ENCODE assay signal across 8 cellular contexts in the genomic region with DNA sequence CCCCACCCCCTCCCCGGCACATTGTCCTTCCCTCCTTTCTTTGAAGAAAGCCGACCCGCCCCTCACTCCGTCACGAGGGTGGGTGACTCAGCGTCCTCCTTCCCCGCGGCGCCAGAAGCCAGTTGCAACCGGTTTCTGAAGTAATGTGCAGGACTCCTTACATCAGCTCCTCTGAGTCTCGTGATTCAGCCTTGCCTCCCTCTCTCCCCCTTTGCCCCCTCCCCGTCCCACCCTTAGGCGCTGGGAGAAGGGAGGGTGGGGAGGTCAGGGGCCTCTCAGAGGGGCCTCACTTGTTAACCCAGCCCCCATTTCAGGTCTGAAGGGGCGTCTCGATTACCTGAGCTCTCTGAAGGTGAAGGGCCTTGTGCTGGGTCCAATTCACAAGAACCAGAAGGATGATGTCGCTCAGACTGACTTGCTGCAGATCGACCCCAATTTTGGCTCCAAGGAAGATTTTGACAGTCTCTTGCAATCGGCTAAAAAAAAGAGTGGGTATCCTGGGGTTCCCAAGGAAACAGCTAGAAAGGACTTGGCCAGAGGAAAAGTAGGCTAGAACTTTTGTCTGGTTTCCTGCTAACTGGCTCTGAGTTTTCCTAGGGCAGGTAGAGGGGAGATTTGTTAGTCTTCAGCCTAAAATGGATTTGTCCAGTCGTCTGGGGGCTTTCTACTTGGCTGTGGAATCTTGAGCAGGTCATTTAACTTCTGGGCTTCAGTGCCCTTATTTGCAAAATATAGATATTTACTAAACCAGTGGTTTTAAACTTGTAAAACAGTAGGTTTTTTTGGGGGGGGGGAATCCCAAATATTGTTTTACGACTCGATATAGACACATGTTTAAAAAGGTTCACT. TPM values are rescaled to one million over a fixed set of nuclear protein-coding genes. Genes with fewer than 3 reads are reported as not detected.
DNase-seq lines count a peak whose midpoint lies in the region; ATAC-seq lines count a peak whose summit lies in the region.

No MANE protein-coding gene starts in this region.

- H3K18ac ChIP-seq in neuronal stem cell (ENCODE audit: low read length), result no peak overlapping the region

- H3K14ac ChIP-seq in neuronal stem cell (ENCODE audit: low read length), result no peak overlapping the region

- peaks cover 38% of the 10 kb centered on the region for H3K4me1 ChIP-seq in HUES6 (ENCODE audit: control insufficient read depth, insufficient read depth, low read length)
- H3K4me1 ChIP-seq in neuronal stem cell (ENCODE audit: control insufficient read depth in 2 of 2, insufficient read depth in 1 of 2, low read depth in 1 of 2, low read length in 2 of 2), result peaks cover 16 to 36% of the 10 kb centered on the region in 2 donors

- H4K91ac ChIP-seq in neuronal stem cell (ENCODE audit: low read depth, low read length, poor library complexity), result no peak overlapping the region

- no CpG with 5 or more reads among the region's 21 CpGs for WGBS in neuronal stem cell (ENCODE audit: extremely low coverage in 2 of 2, insufficient read length in 2 of 2, insufficient replicate concordance in 1 of 2), 2 donors

- H3K9me3 ChIP-seq in HUES6 (ENCODE audit: control insufficient read depth, insufficient read depth, low read depth, low read length) (no peaks in the 10 kb centered on the region), neuronal stem cell (replicated peaks in 1 of 2; ENCODE audit: control insufficient read depth in 2 of 2, insufficient read depth in 1 of 2, low read depth in 1 of 2, low read length in 2 of 2) (no peaks in the 10 kb centered on the region)

- peak overlapping the region; percentile 54 for H3K4me2 ChIP-seq in neuronal stem cell (ENCODE audit: insufficient read depth, low read length, poor library complexity, severe bottlenecking)

- H3K4me3 ChIP-seq in HUES6 (ENCODE audit: low read depth, low read length) (peak overlapping the region; percentile 93), neuronal stem cell (ENCODE audit: low read length in 2 of 2) (peak overlapping the region; percentile 82 to 93)

- H3K27me3 ChIP-seq in HUES6 (ENCODE audit: control insufficient read depth, insufficient read depth, low read length) (no peaks in the 10 kb centered on the region), neuronal stem cell (ENCODE audit: control insufficient read depth in 3 of 3, insufficient read depth in 3 of 3, low read depth in 1 of 3, low read length in 3 of 3) (no peaks in the 10 kb centered on the region)

- H2BK120ac ChIP-seq in neuronal stem cell (ENCODE audit: low read depth, low read length), result no peak overlapping the region

- H3K4ac ChIP-seq in neuronal stem cell (ENCODE audit: low read length), result no peak overlapping the region

- DNase-seq in DMS153 (lab: John Stamatoyannopoulos, UW), result peak; percentile 80
- DNase-seq in RPMI8226, result peak; percentile 96
- peak; percentile 91 for DNase-seq in activated effector memory CD4-positive, alpha-beta T cell treated with Interleukin-2 at 50 U/mL for 16 hours
- DNase-seq in fibroblast of the conjunctiva (ENCODE audit: low read depth), result peak; percentile 98
- DNase-seq in neuronal stem cell (ENCODE audit: low spot score), result no peak
- DNase-seq in stromal cell of bone marrow (ENCODE audit: low read depth), result peak; percentile 96

- H2BK12ac ChIP-seq in neuronal stem cell (ENCODE audit: low read length), result no peak overlapping the region

- ATAC-seq in GM21447 (IDR thresholded peaks at IDR 0.05; ENCODE audit: unreplicated experiment), result peak; percentile 45

- H3K27ac ChIP-seq in HUES6 (ENCODE audit: low read depth, low read length) (peak overlapping the region; percentile 98), neuronal stem cell (replicated peaks; ENCODE audit: low read length) (peak overlapping the region; percentile 96)

- peak overlapping the region; percentile 100 for H3K23ac ChIP-seq in neuronal stem cell (ENCODE audit: low read depth, low read length, poor library complexity)

- H3K36me3 ChIP-seq in HUES6 (ENCODE audit: control insufficient read depth, insufficient read depth, low read length) (peaks cover 85% of the 10 kb centered on the region), neuronal stem cell (replicated peaks in 1 of 2; ENCODE audit: control insufficient read depth in 2 of 2, insufficient read depth in 2 of 2, low read length in 2 of 2) (peaks cover 50 to 84% of the 10 kb centered on the region in 2 donors)

- H3K79me1 ChIP-seq in neuronal stem cell (ENCODE audit: low read depth, low read length), result peaks cover 14% of the 10 kb centered on the region

- peak overlapping the region; percentile 60 for H2BK15ac ChIP-seq in neuronal stem cell (ENCODE audit: low read length)

- H2AFZ ChIP-seq in neuronal stem cell (ENCODE audit: low read length), result no peak overlapping the region

- H2AK5ac ChIP-seq in neuronal stem cell (ENCODE audit: low read depth, low read length), result peak overlapping the region; percentile 97

- peak overlapping the region; percentile 98 for H2BK5ac ChIP-seq in neuronal stem cell (ENCODE audit: low read length)

- no peak overlapping the region for H4K8ac ChIP-seq in neuronal stem cell (ENCODE audit: low read depth, low read length)

- peak overlapping the region; percentile 98 for H3K9ac ChIP-seq in HUES6 (ENCODE audit: low read length)
- H3K9ac ChIP-seq in neuronal stem cell (ENCODE audit: low read depth, low read length, poor library complexity), result peak overlapping the region; percentile 100

RNA-seq across cellular contexts. Expression of a gene that starts 1.1 kb away (rescaled TPM):
- polyA plus RNA-seq in neuronal stem cell (2013, experiment 1 of 2), result 54.5 TPM
- 51.5 TPM for polyA plus RNA-seq in neuronal stem cell (2013, experiment 2 of 2)

RNA-seq across cellular contexts. Expression of a gene that starts 39.4 kb away (rescaled TPM):
- not detected for polyA plus RNA-seq in neuronal stem cell (2013, experiment 1 of 2)
- polyA plus RNA-seq in neuronal stem cell (2013, experiment 2 of 2), result not detected

RNA-seq across cellular contexts. Expression of a gene that starts 42.4 kb away (rescaled TPM):
- polyA plus RNA-seq in neuronal stem cell (2013, experiment 1 of 2), result 31.6 TPM
- 30.7 TPM for polyA plus RNA-seq in neuronal stem cell (2013, experiment 2 of 2)

RNA-seq across cellular contexts. Expression of a gene that starts 49.2 kb away (rescaled TPM):
- not detected for polyA plus RNA-seq in neuronal stem cell (2013, experiment 1 of 2)
- polyA plus RNA-seq in neuronal stem cell (2013, experiment 2 of 2), result 0.11 TPM

RNA-seq across cellular contexts. Expression of a gene that starts 50.0 kb away (rescaled TPM):
- polyA plus RNA-seq in neuronal stem cell (2013, experiment 1 of 2), result 30.8 TPM
- polyA plus RNA-seq in neuronal stem cell (2013, experiment 2 of 2), result 30.7 TPM
